19 cellular contexts compared by ENCODE assay signal in genomic region chr3:164479978-164480377, GRCh38.
"Had no signal": no experiment of that assay in that cellular context is flagged by ENCODE, and none has a peak within 500 bp of the region (broad histone marks: within the 10 kb centered on the region; RNA-seq: fewer than 3 reads in every experiment).

No MANE protein-coding gene starts in this region.

- H3K27ac ChIP-seq: coronary artery had no signal

- DNase-seq: activated B cell treated with CpG ODN at 0.5 μM for 24 hours; activated CD4-positive, alpha-beta T cell treated with anti-CD3 and anti-CD28 coated beads for 1 hour; activated CD4-positive, alpha-beta T cell treated with anti-CD3 and anti-CD28 coated beads, Interleukin-2, amount 10 ng/mL, durations not matched to agents 24 days and 14 days; activated CD4-positive, alpha-beta T cell treated with anti-CD3 and anti-CD28 coated beads, Interleukin-2, amount 50 U/mL, for 48 hours; activated CD8-positive, alpha-beta memory T cell treated with anti-CD3 and anti-CD28 coated beads, Interleukin-2, amount 10 ng/mL, durations not matched to agents 7 days and 5 days; activated effector memory CD4-positive, alpha-beta T cell treated with Interleukin-2 at 50 U/mL for 16 hours; activated naive CD4-positive, alpha-beta T cell; activated T-cell treated with anti-CD3 and anti-CD28 coated beads, Interleukin-2, amount 50 U/mL, for 24 hours; aorta; central memory CD4-positive, alpha-beta T cell; Kasumi-1; NCI-H1436 treated with DMSO at 0.1 percent for 48 hours; NCI-H187; NCI-H226; SHP77 treated with DMSO at 0.1 percent for 48 hours; T-helper 17 cell; T-helper 9 cell had no signal

- H3K4me3 ChIP-seq: coronary artery, K562 had no signal

- ATAC-seq: activated CD8-positive, alpha-beta memory T cell treated with anti-CD3 and anti-CD28 coated beads, Interleukin-2, amount 10 ng/mL, durations not matched to agents 7 days and 5 days; K562; T-helper 17 cell had no signal
